Comparison of ENCODE assay signal across 9 cellular contexts in genomic region chr2:85648619-85649018, GRCh38. TPM values are rescaled to one million over a fixed set of nuclear protein-coding genes. Genes with fewer than 3 reads are reported as not detected.
DNase-seq lines count a peak whose midpoint lies in the region; ATAC-seq and TF ChIP-seq lines count a peak whose summit lies in the region.
"Had no signal": no experiment of that assay in that cellular context is flagged by ENCODE, and none has a peak within 500 bp of the region (broad histone marks: within the 10 kb centered on the region; RNA-seq: fewer than 3 reads in every experiment).

No MANE protein-coding gene starts in this region.

- intact Hi-C loops in natural killer cell (cut with micrococcal nuclease) = loop anchor here (1.0 kb wide), 1 partner anchor 59 kb away; no protein-coding TSS in a partner anchor
- intact Hi-C loops in OCI-LY7 (cut with micrococcal nuclease; ENCODE audit: unreplicated experiment) = no loop called here

- H3K9me3 Mint-ChIP-seq in natural killer cell (no peaks in the 10 kb centered on the region), endothelial cell (ENCODE audit: unreplicated experiment) (no peaks in the 10 kb centered on the region)
- H3K9me3 Mint-ChIP-seq in natural killer cell treated with Interleukin-12 subunit alpha and Interleukin-12 subunit beta and Interleukin-15 and Interleukin-18, amount 100 ng/mL, for 72 hours = no peaks in the 10 kb centered on the region

- no peak overlapping the region for H2AFZ ChIP-seq in OCI-LY7 (ENCODE audit: low read length)

- H3K27ac ChIP-seq in OCI-LY7 (ENCODE audit: low read depth, low read length, poor library complexity, severe bottlenecking) = no peak overlapping the region

- no peaks in the 10 kb centered on the region for H3K9me3 ChIP-seq in OCI-LY7 (ENCODE audit: low read length)
- H3K9me3 ChIP-seq: HAP-1 had no signal

- DNase-seq in natural killer cell (no peak), OCI-LY7 (ENCODE audit: low spot score) (peak; percentile 32), endothelial cell (ENCODE audit: low spot score) (peak; percentile 49), NCI-H2081 (lab: John Stamatoyannopoulos, UW) (no peak), cortex of kidney (lab: John Stamatoyannopoulos, UW) (no peak)
- no peak for DNase-seq in natural killer cell treated with Interleukin-12 subunit alpha and Interleukin-12 subunit beta and Interleukin-15 and Interleukin-18, amount 100 ng/mL, for 72 hours (ENCODE audit: low spot score)
- DNase-seq in stimulated activated CD8-positive, alpha-beta memory T cell treated with anti-CD3 and anti-CD28 coated beads, Interleukin-4, amount 100 ng/mL, for 48 hours = peak; percentile 38

- no peak overlapping the region for H3K4me2 ChIP-seq in OCI-LY7 (ENCODE audit: low read length)

- no peak overlapping the region for H3K4me3 ChIP-seq in OCI-LY7 (ENCODE audit: low read depth, low read length, poor library complexity, severe bottlenecking)
- H3K4me3 ChIP-seq: HAP-1 had no signal

- peak; percentile 36 for TF ChIP-seq CTCF in natural killer cell (IDR thresholded peaks at IDR 0.05)
- TF ChIP-seq CTCF in OCI-LY7 (conservative IDR thresholded peaks at IDR 0.05; ENCODE audit: low read length) = peak; percentile 75
- TF ChIP-seq CTCF in endothelial cell (IDR thresholded peaks at IDR 0.05; ENCODE audit: unreplicated experiment) = peak; percentile 70

- no peaks in the 10 kb centered on the region for H3K4me1 Mint-ChIP-seq in natural killer cell
- H3K4me1 Mint-ChIP-seq in natural killer cell treated with Interleukin-12 subunit alpha and Interleukin-12 subunit beta and Interleukin-15 and Interleukin-18, amount 100 ng/mL, for 72 hours (ENCODE audit: low read depth in 2 of 2) = peaks cover 4 to 5% of the 10 kb centered on the region in 2 donors
- peaks cover 8% of the 10 kb centered on the region for H3K4me1 Mint-ChIP-seq in endothelial cell (ENCODE audit: unreplicated experiment)

- no peaks in the 10 kb centered on the region for H3K4me1 ChIP-seq in OCI-LY7 (ENCODE audit: insufficient read depth, low read length, poor library complexity, severe bottlenecking)
- H3K4me1 ChIP-seq: HAP-1 had no signal

- peaks cover 97% of the 10 kb centered on the region for H3K36me3 ChIP-seq in OCI-LY7 (ENCODE audit: insufficient read depth, low read length)

- H4K20me1 ChIP-seq in OCI-LY7 (ENCODE audit: insufficient read depth, low read length) = no peaks in the 10 kb centered on the region

- H3K27me3 Mint-ChIP-seq in natural killer cell (ENCODE audit: low read depth in 2 of 2) = no peaks in the 10 kb centered on the region
- no peaks in the 10 kb centered on the region for H3K27me3 Mint-ChIP-seq in natural killer cell treated with Interleukin-12 subunit alpha and Interleukin-12 subunit beta and Interleukin-15 and Interleukin-18, amount 100 ng/mL, for 72 hours
- no peaks in the 10 kb centered on the region for H3K27me3 Mint-ChIP-seq in endothelial cell (ENCODE audit: unreplicated experiment)

- POLR2A ChIA-PET in OCI-LY7 (lab: Charles Lee) = no interaction called here

- ATAC-seq in natural killer cell = peak; percentile 34 to 68 (median 58)
- no peak for ATAC-seq in natural killer cell treated with Interleukin-12 subunit alpha and Interleukin-12 subunit beta and Interleukin-15 and Interleukin-18, amount 100 ng/mL, for 72 hours
- no peak for ATAC-seq in GM19324 (IDR thresholded peaks at IDR 0.05; ENCODE audit: low FRiP score, unreplicated experiment)

- CTCF ChIA-PET in OCI-LY7 (lab: Charles Lee; ENCODE audit: unreplicated experiment) = interaction anchor here (0.6 to 1.6 kb wide), 2 partner anchors 11 to 193 kb away, joined by 3 to 5 read pairs; no protein-coding TSS in a partner anchor

- no peaks in the 10 kb centered on the region for H3K79me2 ChIP-seq in OCI-LY7 (ENCODE audit: insufficient read depth, low read depth, low read length)

- H3K9me2 ChIP-seq in OCI-LY7 (ENCODE audit: insufficient read depth, low read length) = no peaks in the 10 kb centered on the region

- H3K4me3 Mint-ChIP-seq in natural killer cell (no peak overlapping the region), endothelial cell (ENCODE audit: unreplicated experiment) (peak overlapping the region; percentile 14)
- no peak overlapping the region for H3K4me3 Mint-ChIP-seq in natural killer cell treated with Interleukin-12 subunit alpha and Interleukin-12 subunit beta and Interleukin-15 and Interleukin-18, amount 100 ng/mL, for 72 hours

- no peak overlapping the region for H3K27ac Mint-ChIP-seq in natural killer cell
- H3K27ac Mint-ChIP-seq in natural killer cell treated with Interleukin-12 subunit alpha and Interleukin-12 subunit beta and Interleukin-15 and Interleukin-18, amount 100 ng/mL, for 72 hours = peak overlapping the region in 1 of 2 donors; percentile 4
- H3K27ac Mint-ChIP-seq in endothelial cell (ENCODE audit: unreplicated experiment) = no peak overlapping the region

- peaks cover 11% of the 10 kb centered on the region for H3K36me3 Mint-ChIP-seq in natural killer cell
- peaks cover 37% of the 10 kb centered on the region for H3K36me3 Mint-ChIP-seq in natural killer cell treated with Interleukin-12 subunit alpha and Interleukin-12 subunit beta and Interleukin-15 and Interleukin-18, amount 100 ng/mL, for 72 hours
- peaks cover 51% of the 10 kb centered on the region for H3K36me3 Mint-ChIP-seq in endothelial cell (ENCODE audit: low read depth, unreplicated experiment)

- BruUV-seq in OCI-LY7 (replicated peaks; lab: Mats Ljungman, UMichigan) = no TSS peak

RNA-seq across cellular contexts. Expression of gene SFTPB, which starts 19.4 kb away (rescaled TPM):
- total RNA-seq in natural killer cell (not detected), OCI-LY7 (2022) (not detected in 2 replicates), endothelial cell (ENCODE audit: unreplicated experiment) (not detected)
- total RNA-seq in natural killer cell treated with Interleukin-12 subunit alpha and Interleukin-12 subunit beta and Interleukin-15 and Interleukin-18, amount 100 ng/mL, for 72 hours = not detected
- not detected in 2 replicates for total RNA-seq in OCI-LY7 (2014; rRNA removed; shearing (Covaris generic))

RNA-seq across cellular contexts. Expression of gene USP39, which starts 32.6 kb away (rescaled TPM):
- total RNA-seq in natural killer cell (10 to 100 TPM; 49.6 to 68.5 (median 63.2) TPM), OCI-LY7 (2022) (74.5 and 83.2 TPM in 2 replicates), endothelial cell (ENCODE audit: unreplicated experiment) (64.0 TPM)
- total RNA-seq in natural killer cell treated with Interleukin-12 subunit alpha and Interleukin-12 subunit beta and Interleukin-15 and Interleukin-18, amount 100 ng/mL, for 72 hours = 100 to 1,000 TPM in 1 of 2 donors, 10 to 100 TPM in 1; 72.9 to 107 TPM
- total RNA-seq in OCI-LY7 (2014; rRNA removed; shearing (Covaris generic)) = 76.2 and 79.8 TPM in 2 replicates

RNA-seq across cellular contexts. Expression of gene C2orf68, which starts 36.8 kb away (rescaled TPM):
- total RNA-seq in natural killer cell (10 to 100 TPM; 36.4 to 60.8 (median 48.4) TPM), OCI-LY7 (2022) (86.2 and 96.1 TPM in 2 replicates), endothelial cell (ENCODE audit: unreplicated experiment) (47.5 TPM)
- total RNA-seq in natural killer cell treated with Interleukin-12 subunit alpha and Interleukin-12 subunit beta and Interleukin-15 and Interleukin-18, amount 100 ng/mL, for 72 hours = 10 to 100 TPM; 29.1 to 29.2 TPM
- total RNA-seq in OCI-LY7 (2014; rRNA removed; shearing (Covaris generic)) = 62.0 and 86.7 TPM in 2 replicates

RNA-seq across cellular contexts. Expression of gene GNLY, which starts 45.5 kb away (rescaled TPM):
- total RNA-seq in natural killer cell = 1,000 to 10,000 TPM; 4,938 to 8,199 (median 6,542) TPM
- total RNA-seq in natural killer cell treated with Interleukin-12 subunit alpha and Interleukin-12 subunit beta and Interleukin-15 and Interleukin-18, amount 100 ng/mL, for 72 hours = 100 to 1,000 TPM; 599 to 903 TPM
- not detected in 2 replicates for total RNA-seq in OCI-LY7 (2014; rRNA removed; shearing (Covaris generic))
- total RNA-seq in OCI-LY7 (2022) = not detected in 2 replicates
- total RNA-seq in endothelial cell (ENCODE audit: unreplicated experiment) = not detected

RNA-seq across cellular contexts. Expression of gene TMEM150A, which starts 46.1 kb away (rescaled TPM):
- total RNA-seq in natural killer cell (10 to 100 TPM; 10.4 to 13.3 (median 10.9) TPM), OCI-LY7 (2022) (0.74 and 1.1 TPM in 2 replicates), endothelial cell (ENCODE audit: unreplicated experiment) (42.4 TPM)
- total RNA-seq in natural killer cell treated with Interleukin-12 subunit alpha and Interleukin-12 subunit beta and Interleukin-15 and Interleukin-18, amount 100 ng/mL, for 72 hours = 1 to 10 TPM; 4.7 to 6.4 TPM
- total RNA-seq in OCI-LY7 (2014; rRNA removed; shearing (Covaris generic)) = 0.92 TPM in 1 of 2 replicates, not detected in the other

Comparison
In these comparisons a context has a peak if more than half of its experiments do, and no peak if none do; other contexts are left out.
1. ATAC-seq: peak in natural killer cell (3 of 3); none in natural killer cell treated with Interleukin-12 subunit alpha and Interleukin-12 subunit beta and Interleukin-15 and Interleukin-18, amount 100 ng/mL, for 72 hours (0 of 2) and GM19324 (single experiment).
2. DNase-seq: peak in OCI-LY7 (single experiment), endothelial cell (single experiment) and stimulated activated CD8-positive, alpha-beta memory T cell treated with anti-CD3 and anti-CD28 coated beads, Interleukin-4, amount 100 ng/mL, for 48 hours (single experiment); none in natural killer cell (single experiment), natural killer cell treated with Interleukin-12 subunit alpha and Interleukin-12 subunit beta and Interleukin-15 and Interleukin-18, amount 100 ng/mL, for 72 hours (single experiment), NCI-H2081 (0 of 2) and cortex of kidney (single experiment).
3. Peak in every context shown above with its lines, with median percentiles within 50 percentile points of each other: CTCF ChIP-seq.